In genomic region chr4:64407000-64407399, GRCh38 we compare ENCODE assay signal across 21 cellular contexts. TPM values are rescaled to one million over a fixed set of nuclear protein-coding genes. Genes with fewer than 3 reads are reported as not detected.
DNase-seq lines count a peak whose midpoint lies in the region; ATAC-seq and TF ChIP-seq lines count a peak whose summit lies in the region.
"Had no signal": no experiment of that assay in that cellular context is flagged by ENCODE, and none has a peak within 500 bp of the region (broad histone marks: within the 10 kb centered on the region; RNA-seq: fewer than 3 reads in every experiment).

No MANE protein-coding gene starts in this region.

- no peak for TF ChIP-seq POLR2A in breast epithelium (IDR thresholded peaks at IDR 0.05)

- no peaks in the 10 kb centered on the region for H3K4me1 Mint-ChIP-seq in MCF 10A (ENCODE audit: insufficient read depth, unreplicated experiment)
- H3K4me1 Mint-ChIP-seq: GM23338 had no signal

- WGBS in psoas muscle, 3 donors: 61 to 73% (median 67%) methylated on average over 1 of the region's 1 CpG

- no peaks in the 10 kb centered on the region for H3K27me3 Mint-ChIP-seq in MCF 10A (ENCODE audit: insufficient read depth, unreplicated experiment)

- peak; percentile 6 for DNase-seq in MCF 10A (ENCODE audit: unreplicated experiment)
- DNase-seq in breast epithelium (ENCODE audit: low spot score in 2 of 2): no peak
- DNase-seq in NCI-H1048 (lab: John Stamatoyannopoulos, UW): peak; percentile 25
- DNase-seq in epithelial cell of esophagus (ENCODE audit: low read depth): peak; percentile 17
- DNase-seq in psoas muscle: no peak
- DNase-seq in HEK293T (ENCODE audit: extremely low spot score): no peak
- no peak for DNase-seq in MG63
- DNase-seq: C1 segment of cervical spinal cord, DND-41, GF-D8, Karpas-422, NCI-H1417, NCI-H187 treated with DMSO at 0.1 percent for 48 hours, NCI-H2171 treated with DMSO at 0.1 percent for 48 hours, NCI-H446 treated with DMSO at 0.1 percent for 48 hours, NCI-H774, SHP77 had no signal

- TF ChIP-seq CTCF in MCF 10A (IDR thresholded peaks at IDR 0.05; ENCODE audit: unreplicated experiment) (no peak), breast epithelium (IDR thresholded peaks at IDR 0.05) (no peak), epithelial cell of esophagus (IDR thresholded peaks at IDR 0.05; ENCODE audit: insufficient read depth, low read depth, low read length, missing control alignments) (no peak), psoas muscle (IDR thresholded peaks at IDR 0.05) (no peak)

- H3K27me3 ChIP-seq in breast epithelium: no peaks in the 10 kb centered on the region
- no peaks in the 10 kb centered on the region for H3K27me3 ChIP-seq in psoas muscle (ENCODE audit: insufficient read depth in 3 of 3, low read length in 2 of 3)
- H3K27me3 ChIP-seq in MG63: no peaks in the 10 kb centered on the region

- H3K9me3 ChIP-seq in breast epithelium (no peaks in the 10 kb centered on the region), psoas muscle (no peaks in the 10 kb centered on the region), MG63 (no peaks in the 10 kb centered on the region)
- H3K9me3 ChIP-seq: A549 had no signal

- H3K4me3 ChIP-seq in breast epithelium (no peak overlapping the region), epithelial cell of esophagus (ENCODE audit: low read length) (no peak overlapping the region), psoas muscle (peak overlapping the region; percentile 59), MG63 (no peak overlapping the region)
- H3K4me3 ChIP-seq: A549, GM23338 had no signal

- ATAC-seq in psoas muscle: peak in 2 of 4 donors; percentile 38 to 66
- ATAC-seq in HG02571 (IDR thresholded peaks at IDR 0.05; ENCODE audit: unreplicated experiment): no peak
- ATAC-seq: A549, GM23338, Panc1 had no signal

- no peaks in the 10 kb centered on the region for H3K9me3 Mint-ChIP-seq in MCF 10A (ENCODE audit: unreplicated experiment)
- H3K9me3 Mint-ChIP-seq: GM23338 had no signal

- H3K36me3 ChIP-seq in breast epithelium (no peaks in the 10 kb centered on the region), psoas muscle (ENCODE audit: insufficient read depth in 1 of 2, low read depth in 1 of 2) (no peaks in the 10 kb centered on the region), MG63 (no peaks in the 10 kb centered on the region)

- no peaks in the 10 kb centered on the region for H3K36me3 Mint-ChIP-seq in MCF 10A (ENCODE audit: insufficient read depth, unreplicated experiment)

- intact Hi-C loops in MCF 10A (cut with micrococcal nuclease) (no loop called here), breast epithelium (cut with DNase I; ENCODE audit: low total_unique reads) (no loop called here), psoas muscle (cut with DNase I) (no loop called here)

- no TSS peak for BruUV-seq in MCF 10A (replicated peaks; lab: Mats Ljungman, UMichigan)

- CTCF ChIA-PET in MCF 10A (lab: Yijun Ruan, JAX) (no interaction called here), HEK293T (lab: Yijun Ruan, JAX) (no interaction called here)

- no peak overlapping the region for H3K27ac ChIP-seq in breast epithelium
- H3K27ac ChIP-seq in psoas muscle: peak overlapping the region; percentile 57
- H3K27ac ChIP-seq: A549 had no signal

- no peak overlapping the region for H3K27ac Mint-ChIP-seq in MCF 10A (ENCODE audit: low read depth, unreplicated experiment)
- H3K27ac Mint-ChIP-seq: GM23338 had no signal

- POLR2A ChIA-PET in MCF 10A (lab: Yijun Ruan, JAX): interaction anchor here (0.7 kb wide), 1 partner anchor 246 kb away, joined by 3 read pairs; no protein-coding TSS in a partner anchor
- POLR2A ChIA-PET in HEK293T (lab: Yijun Ruan, JAX): no interaction called here

- no peak overlapping the region for H3K4me3 Mint-ChIP-seq in MCF 10A (ENCODE audit: unreplicated experiment)
- H3K4me3 Mint-ChIP-seq: GM23338 had no signal

- H3K4me1 ChIP-seq in breast epithelium: no peaks in the 10 kb centered on the region
- no peaks in the 10 kb centered on the region for H3K4me1 ChIP-seq in psoas muscle
- H3K4me1 ChIP-seq: A549 had no signal

TF ChIP-seq in HEK293T, 16 proteins besides CTCF, POLR2A, EP300 and RAD21:
- TF ChIP-seq NFRKB (IDR thresholded peaks at IDR 0.05) (no peak), TARDBP (IDR thresholded peaks at IDR 0.05) (no peak), HDGF (IDR thresholded peaks at IDR 0.05; ENCODE audit: borderline replicate concordance) (no peak), ELF4 (IDR thresholded peaks at IDR 0.05) (no peak), FOXM1 (IDR thresholded peaks at IDR 0.05; ENCODE audit: borderline replicate concordance) (no peak), FOXK2 (IDR thresholded peaks at IDR 0.05) (no peak), BHLHE40 (IDR thresholded peaks at IDR 0.05; ENCODE audit: borderline replicate concordance) (no peak), SP1 (IDR thresholded peaks at IDR 0.05) (no peak), ZNF384 (IDR thresholded peaks at IDR 0.05) (no peak), L3MBTL2 (conservative IDR thresholded peaks at IDR 0.05) (no peak), ARNT (IDR thresholded peaks at IDR 0.05) (no peak), SUZ12 (IDR thresholded peaks at IDR 0.05) (no peak), CTBP1 (IDR thresholded peaks at IDR 0.05; ENCODE audit: borderline replicate concordance) (no peak), FOXA1 (IDR thresholded peaks at IDR 0.05) (no peak), LEF1 (IDR thresholded peaks at IDR 0.05; ENCODE audit: borderline replicate concordance) (no peak), PKNOX1 (IDR thresholded peaks at IDR 0.05) (no peak)
TF ChIP-seq in HEK293T: peak in this region for 0.

RNA-seq across cellular contexts. Expression of gene TECRL, which starts 2.2 kb away (rescaled TPM):
- total RNA-seq in MCF 10A (2022): not detected in 2 replicates
- total RNA-seq in breast epithelium: not detected
- total RNA-seq in psoas muscle: 10 to 100 TPM; 47.9 to 65.0 (median 54.9) TPM
- 10 to 100 TPM in 2 of 3 donors, 1 to 10 TPM in 1; 5.0 to 21.4 (median 12.6) TPM for polyA plus RNA-seq in psoas muscle
- total RNA-seq in MG63 (2014; rRNA removed; shearing (Covaris generic); ENCODE audit: low replicate concordance): not detected in 2 replicates
- total RNA-seq: GM23338 had no signal
- polyA plus RNA-seq: A549, GM23338 had no signal

Comparison
In these comparisons a context has a peak if more than half of its experiments do, and no peak if none do; other contexts are left out.
1. DNase-seq: peak in MCF 10A (single experiment), NCI-H1048 (single experiment) and epithelial cell of esophagus (single experiment); none in breast epithelium (0 of 2), psoas muscle (0 of 2), HEK293T (single experiment) and MG63 (single experiment).
2. RNA of gene TECRL, which starts 2.2 kb away (total RNA-seq): 47.9 to 65.0 TPM in psoas muscle; not detected in MCF 10A, not detected in breast epithelium and not detected in MG63; every median in the first group is over 10 times any median in the second.